2 cellular contexts compared by ENCODE assay signal in the genomic region with DNA sequence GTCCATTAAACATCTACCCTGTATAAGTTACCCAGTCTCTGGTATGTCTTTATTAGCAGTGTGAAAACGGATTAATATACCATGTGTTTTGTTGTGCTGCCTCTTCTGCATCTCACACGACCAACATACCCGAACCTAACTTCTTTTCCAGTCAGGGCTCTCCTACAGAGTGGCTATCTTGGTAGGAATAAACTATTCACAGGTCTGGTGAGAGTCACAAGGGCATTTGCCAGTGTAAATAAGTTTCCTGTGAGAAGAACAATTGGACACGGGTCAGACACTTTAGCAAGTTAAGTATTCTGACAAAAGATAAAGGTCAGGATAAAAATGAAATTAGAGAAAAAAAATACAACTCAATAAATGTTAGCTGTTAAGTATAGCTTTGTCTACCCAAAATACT.
TF ChIP-seq lines count a peak whose summit lies in the region.

No MANE protein-coding gene starts in this region.

TF ChIP-seq in SK-N-SH, 30 proteins besides CTCF, POLR2A, EP300 and RAD21 (continued from another document):
- TF ChIP-seq NFIC (IDR thresholded peaks at IDR 0.05; ENCODE audit: borderline replicate concordance) (no peak), GABPA (IDR thresholded peaks at IDR 0.05; ENCODE audit: low read depth) (no peak), FOXJ3 (CRISPR knock-in tag; IDR thresholded peaks at IDR 0.05) (no peak)

TF ChIP-seq in SK-N-SH treated with all-trans-retinoic acid at 6 μM for 48 hours, 23 proteins besides CTCF, POLR2A, EP300 and RAD21 (continued from another document):
- TF ChIP-seq, protein P1, sequence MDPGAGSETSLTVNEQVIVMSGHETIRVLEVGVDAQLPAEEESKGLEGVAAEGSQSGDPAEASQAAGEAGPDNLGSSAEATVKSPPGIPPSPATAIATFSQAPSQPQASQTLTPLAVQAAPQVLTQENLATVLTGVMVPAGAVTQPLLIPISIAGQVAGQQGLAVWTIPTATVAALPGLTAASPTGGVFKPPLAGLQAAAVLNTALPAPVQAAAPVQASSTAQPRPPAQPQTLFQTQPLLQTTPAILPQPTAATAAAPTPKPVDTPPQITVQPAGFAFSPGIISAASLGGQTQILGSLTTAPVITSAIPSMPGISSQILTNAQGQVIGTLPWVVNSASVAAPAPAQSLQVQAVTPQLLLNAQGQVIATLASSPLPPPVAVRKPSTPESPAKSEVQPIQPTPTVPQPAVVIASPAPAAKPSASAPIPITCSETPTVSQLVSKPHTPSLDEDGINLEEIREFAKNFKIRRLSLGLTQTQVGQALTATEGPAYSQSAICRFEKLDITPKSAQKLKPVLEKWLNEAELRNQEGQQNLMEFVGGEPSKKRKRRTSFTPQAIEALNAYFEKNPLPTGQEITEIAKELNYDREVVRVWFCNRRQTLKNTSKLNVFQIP (CRISPR knock-in tag; IDR thresholded peaks at IDR 0.05; ENCODE audit: borderline replicate concordance, low read depth): no peak
- TF ChIP-seq ZNF70 (CRISPR knock-in tag; IDR thresholded peaks at IDR 0.05) (no peak), ZNF8 (CRISPR knock-in tag; IDR thresholded peaks at IDR 0.05) (no peak), RARB (CRISPR knock-in tag; IDR thresholded peaks at IDR 0.05) (no peak), ZC3H10 (CRISPR knock-in tag; IDR thresholded peaks at IDR 0.05) (no peak), ARNTL (CRISPR knock-in tag; IDR thresholded peaks at IDR 0.05; ENCODE audit: borderline replicate concordance, low read depth) (no peak), TCF4 (CRISPR knock-in tag; IDR thresholded peaks at IDR 0.05; ENCODE audit: borderline replicate concordance) (no peak), ZFP30 (CRISPR knock-in tag; IDR thresholded peaks at IDR 0.05) (no peak), ZNF565 (CRISPR knock-in tag; conservative IDR thresholded peaks at IDR 0.05; ENCODE audit: low read depth) (no peak), BACH2 (CRISPR knock-in tag; IDR thresholded peaks at IDR 0.05; ENCODE audit: borderline replicate concordance) (no peak)
- TF ChIP-seq, protein P2, sequence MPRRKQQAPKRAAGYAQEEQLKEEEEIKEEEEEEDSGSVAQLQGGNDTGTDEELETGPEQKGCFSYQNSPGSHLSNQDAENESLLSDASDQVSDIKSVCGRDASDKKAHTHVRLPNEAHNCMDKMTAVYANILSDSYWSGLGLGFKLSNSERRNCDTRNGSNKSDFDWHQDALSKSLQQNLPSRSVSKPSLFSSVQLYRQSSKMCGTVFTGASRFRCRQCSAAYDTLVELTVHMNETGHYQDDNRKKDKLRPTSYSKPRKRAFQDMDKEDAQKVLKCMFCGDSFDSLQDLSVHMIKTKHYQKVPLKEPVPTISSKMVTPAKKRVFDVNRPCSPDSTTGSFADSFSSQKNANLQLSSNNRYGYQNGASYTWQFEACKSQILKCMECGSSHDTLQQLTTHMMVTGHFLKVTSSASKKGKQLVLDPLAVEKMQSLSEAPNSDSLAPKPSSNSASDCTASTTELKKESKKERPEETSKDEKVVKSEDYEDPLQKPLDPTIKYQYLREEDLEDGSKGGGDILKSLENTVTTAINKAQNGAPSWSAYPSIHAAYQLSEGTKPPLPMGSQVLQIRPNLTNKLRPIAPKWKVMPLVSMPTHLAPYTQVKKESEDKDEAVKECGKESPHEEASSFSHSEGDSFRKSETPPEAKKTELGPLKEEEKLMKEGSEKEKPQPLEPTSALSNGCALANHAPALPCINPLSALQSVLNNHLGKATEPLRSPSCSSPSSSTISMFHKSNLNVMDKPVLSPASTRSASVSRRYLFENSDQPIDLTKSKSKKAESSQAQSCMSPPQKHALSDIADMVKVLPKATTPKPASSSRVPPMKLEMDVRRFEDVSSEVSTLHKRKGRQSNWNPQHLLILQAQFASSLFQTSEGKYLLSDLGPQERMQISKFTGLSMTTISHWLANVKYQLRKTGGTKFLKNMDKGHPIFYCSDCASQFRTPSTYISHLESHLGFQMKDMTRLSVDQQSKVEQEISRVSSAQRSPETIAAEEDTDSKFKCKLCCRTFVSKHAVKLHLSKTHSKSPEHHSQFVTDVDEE (CRISPR knock-in tag; IDR thresholded peaks at IDR 0.05): no peak
- TF ChIP-seq, protein P3, sequence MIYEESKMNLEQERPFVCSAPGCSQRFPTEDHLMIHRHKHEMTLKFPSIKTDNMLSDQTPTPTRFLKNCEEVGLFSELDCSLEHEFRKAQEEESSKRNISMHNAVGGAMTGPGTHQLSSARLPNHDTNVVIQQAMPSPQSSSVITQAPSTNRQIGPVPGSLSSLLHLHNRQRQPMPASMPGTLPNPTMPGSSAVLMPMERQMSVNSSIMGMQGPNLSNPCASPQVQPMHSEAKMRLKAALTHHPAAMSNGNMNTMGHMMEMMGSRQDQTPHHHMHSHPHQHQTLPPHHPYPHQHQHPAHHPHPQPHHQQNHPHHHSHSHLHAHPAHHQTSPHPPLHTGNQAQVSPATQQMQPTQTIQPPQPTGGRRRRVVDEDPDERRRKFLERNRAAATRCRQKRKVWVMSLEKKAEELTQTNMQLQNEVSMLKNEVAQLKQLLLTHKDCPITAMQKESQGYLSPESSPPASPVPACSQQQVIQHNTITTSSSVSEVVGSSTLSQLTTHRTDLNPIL (CRISPR knock-in tag; IDR thresholded peaks at IDR 0.05; ENCODE audit: low read depth): no peak
